Comparison of ENCODE assay signal across 9 cellular contexts in genomic region chr17:55348749-55349354, GRCh38.
A peak's percentile ranks its signal among the peaks of the same experiment; 100 is the strongest.
DNase-seq lines count a peak whose midpoint lies in the region; ATAC-seq and TF ChIP-seq lines count a peak whose summit lies in the region.
"Had no signal": no experiment of that assay in that cellular context is flagged by ENCODE, and none has a peak within 500 bp of the region (broad histone marks: within the 10 kb centered on the region; RNA-seq: fewer than 3 reads in every experiment).

No MANE protein-coding gene starts in this region.

- no peak overlapping the region for H3K27ac ChIP-seq in IMR-90 (ENCODE audit: insufficient read depth, low read length)
- no peak overlapping the region for H3K27ac ChIP-seq in PC-3 (ENCODE audit: low read length)
- H3K27ac ChIP-seq in foreskin keratinocyte = no peak overlapping the region
- no peak overlapping the region for H3K27ac ChIP-seq in ovary
- H3K27ac ChIP-seq: epithelial cell of prostate had no signal

- no peak overlapping the region for H2BK15ac ChIP-seq in IMR-90 (ENCODE audit: low read depth, low read length)

- H2AFZ ChIP-seq in IMR-90 (replicated peaks; ENCODE audit: low read length, poor library complexity) (no peak overlapping the region), PC-3 (ENCODE audit: low read length) (peak overlapping the region; percentile 40; the same call in 1 of the 2 replicates)

- no peak for TF ChIP-seq POLR2A in IMR-90 (IDR thresholded peaks at IDR 0.05; ENCODE audit: low read depth, low read length)
- TF ChIP-seq POLR2A in ovary (IDR thresholded peaks at IDR 0.05) = no peak

- H3K14ac ChIP-seq in IMR-90 (replicated peaks; ENCODE audit: low read depth, low read length) = no peak overlapping the region

- H3K36me3 Mint-ChIP-seq in activated T-helper 17 cell treated with anti-CD3 and anti-CD28 coated beads, Interleukin-2, amount 50 U/mL, for 72 hours (ENCODE audit: low read depth) = no peaks in the 10 kb centered on the region

- H3K9ac ChIP-seq in IMR-90 (ENCODE audit: low read depth, low read length) (no peak overlapping the region), PC-3 (ENCODE audit: low read length) (no peak overlapping the region)

- H3K56ac ChIP-seq in IMR-90 (ENCODE audit: extremely low read depth, insufficient read depth, low read length) = no peak overlapping the region

- H3K4ac ChIP-seq in IMR-90 (ENCODE audit: low read depth, low read length) = no peak overlapping the region

- H4K8ac ChIP-seq in IMR-90 (ENCODE audit: low read depth in 2 of 2, low read length in 2 of 2) = no peak overlapping the region

- no peak overlapping the region for H2AK5ac ChIP-seq in IMR-90 (ENCODE audit: low read depth, low read length)

- intact Hi-C loops in IMR-90 (cut with micrococcal nuclease) = loop anchor here (1.0 to 5.0 kb wide), 2 partner anchors 297 to 356 kb away; no protein-coding TSS in a partner anchor
- intact Hi-C loops in PC-3 (cut with micrococcal nuclease) = loop anchor here (1.0 to 10.0 kb wide), 5 partner anchors 52 to 444 kb away; partner anchors contain the start of gene TOM1L1
- intact Hi-C loops in ovary (cut with DNase I) = loop anchor here in 3 of 4 donors (5.0 to 10.0 kb wide), 4 partner anchors 294 to 357 kb away; no protein-coding TSS in a partner anchor

- in situ Hi-C loops in IMR-90 (cut with MboI; ENCODE audit: low sequenced_read_pairs) = no loop called here

- H3K79me2 ChIP-seq in PC-3 (ENCODE audit: low read length) = no peaks in the 10 kb centered on the region

- no peaks in the 10 kb centered on the region for H4K20me1 ChIP-seq in IMR-90 (ENCODE audit: insufficient read depth, low read length)
- no peaks in the 10 kb centered on the region for H4K20me1 ChIP-seq in PC-3 (ENCODE audit: low read length)

- H3K9me1 ChIP-seq in IMR-90 (ENCODE audit: insufficient read depth, low read length) = no peaks in the 10 kb centered on the region

- H3K4me1 Mint-ChIP-seq in activated T-helper 17 cell treated with anti-CD3 and anti-CD28 coated beads, Interleukin-2, amount 50 U/mL, for 72 hours = peaks cover 35% of the 10 kb centered on the region

- dilution Hi-C loops in IMR-90 (cut with HindIII; ENCODE audit: low sequenced_read_pairs, unreplicated experiment) = no loop called here

- H3K23ac ChIP-seq in IMR-90 (ENCODE audit: low read depth, low read length) = no peak overlapping the region

- H3K27ac Mint-ChIP-seq in activated T-helper 17 cell treated with anti-CD3 and anti-CD28 coated beads, Interleukin-2, amount 50 U/mL, for 72 hours = peak overlapping the region; percentile 50

- H4K91ac ChIP-seq in IMR-90 (ENCODE audit: insufficient read depth, low read depth, low read length) = no peak overlapping the region

- no peak overlapping the region for H2BK20ac ChIP-seq in IMR-90 (ENCODE audit: low read depth, low read length)

- H3K36me3 ChIP-seq in IMR-90 (ENCODE audit: control insufficient read depth, insufficient read depth, low read length) = no peaks in the 10 kb centered on the region
- H3K36me3 ChIP-seq in PC-3 (ENCODE audit: low read depth, low read length) = no peaks in the 10 kb centered on the region
- H3K36me3 ChIP-seq in ovary = no peaks in the 10 kb centered on the region

- CTCF ChIA-PET in IMR-90 (lab: Yijun Ruan, JAX) = interaction anchor here (0.6 to 2.6 kb wide), 6 partner anchors 10 to 356 kb away, joined by 3 to 10 read pairs (median 4); no protein-coding TSS in a partner anchor
- CTCF ChIA-PET in PC-3 (lab: Charles Lee) = interaction anchor here (0.9 to 1.5 kb wide), 4 partner anchors 8 to 356 kb away, joined by 3 to 10 read pairs (median 4); no protein-coding TSS in a partner anchor

- TF ChIP-seq RAD21 in IMR-90 (IDR thresholded peaks at IDR 0.05; ENCODE audit: low read length) = peak; percentile 68

- no peaks in the 10 kb centered on the region for H3K9me2 ChIP-seq in PC-3 (replicated peaks; ENCODE audit: low read length)

- H3K9me3 Mint-ChIP-seq in activated T-helper 17 cell treated with anti-CD3 and anti-CD28 coated beads, Interleukin-2, amount 50 U/mL, for 72 hours = peaks cover 8% of the 10 kb centered on the region

- POLR2A ChIA-PET in IMR-90 (lab: Charles Lee; ENCODE audit: unreplicated experiment) = interaction anchor here (0.6 kb wide), 1 partner anchor 352 kb away, joined by 5 read pairs; no protein-coding TSS in a partner anchor
- POLR2A ChIA-PET in PC-3 (lab: Charles Lee; ENCODE audit: unreplicated experiment) = no interaction called here

- H3K4me2 ChIP-seq in IMR-90 (ENCODE audit: low read depth, low read length) = no peak overlapping the region
- peak overlapping the region; percentile 26; the same call in 1 of the 2 replicates for H3K4me2 ChIP-seq in PC-3 (ENCODE audit: low read length)

- H3K27me3 ChIP-seq in IMR-90 (ENCODE audit: control insufficient read depth, insufficient read depth, low read length) (peaks cover 9% of the 10 kb centered on the region), PC-3 (ENCODE audit: low read length) (no peaks in the 10 kb centered on the region), foreskin keratinocyte (peaks cover 3% of the 10 kb centered on the region), ovary (no peaks in the 10 kb centered on the region)

- H3K4me1 ChIP-seq in IMR-90 (ENCODE audit: control insufficient read depth, insufficient read depth, low read length) (no peaks in the 10 kb centered on the region), PC-3 (ENCODE audit: insufficient read depth, low read length) (no peaks in the 10 kb centered on the region), foreskin keratinocyte (no peaks in the 10 kb centered on the region), ovary (ENCODE audit: insufficient read depth) (no peaks in the 10 kb centered on the region)

- whole genome bisulfite sequencing in IMR-90 (ENCODE audit: extremely low coverage in 2 of 2, insufficient read length in 1 of 2), 2 experiments = no CpG with 5 or more reads among the region's 10 CpGs
- 15 to 19% (median 18%) methylated on average over 10 of the region's 10 CpGs for WGBS in ovary, 3 donors

- no peak overlapping the region for H2BK120ac ChIP-seq in IMR-90 (ENCODE audit: low read depth, low read length)

- no peak for TF ChIP-seq EP300 in ovary (IDR thresholded peaks at IDR 0.05)

- H3K27me3 Mint-ChIP-seq in activated T-helper 17 cell treated with anti-CD3 and anti-CD28 coated beads, Interleukin-2, amount 50 U/mL, for 72 hours = no peaks in the 10 kb centered on the region

- H2BK5ac ChIP-seq in IMR-90 (ENCODE audit: low read depth, low read length, poor library complexity, severe bottlenecking) = no peak overlapping the region

- no peak overlapping the region for H2AK9ac ChIP-seq in IMR-90 (replicated peaks; ENCODE audit: low read depth, low read length, poor library complexity)

- ATAC-seq in IMR-90 (ENCODE audit: low read depth) (peak; percentile 90), PC-3 (peak; percentile 83), foreskin keratinocyte (peak; percentile 75), GM19351 (IDR thresholded peaks at IDR 0.05; ENCODE audit: unreplicated experiment) (no peak)
- no peak for ATAC-seq in activated T-helper 17 cell treated with anti-CD3 and anti-CD28 coated beads, Interleukin-2, amount 50 U/mL, for 72 hours (replicated peaks)

- no peaks in the 10 kb centered on the region for H3F3A ChIP-seq in PC-3 (ENCODE audit: low read length, unreplicated experiment)

- H3K18ac ChIP-seq in IMR-90 (ENCODE audit: low read depth, low read length) = no peak overlapping the region

- no TSS peak for BruUV-seq in IMR-90 (replicated peaks; lab: Mats Ljungman, UMichigan)
- BruUV-seq in PC-3 (replicated peaks; lab: Mats Ljungman, UMichigan) = no TSS peak

- TF ChIP-seq CTCF in IMR-90 (conservative IDR thresholded peaks at IDR 0.05; ENCODE audit: low read depth, low read length) (peak; percentile 85), PC-3 (conservative IDR thresholded peaks at IDR 0.05; ENCODE audit: low read depth, low read length) (peak; percentile 96), foreskin keratinocyte (conservative IDR thresholded peaks at IDR 0.05) (peak; percentile 83), ovary (IDR thresholded peaks at IDR 0.05) (peak; percentile 71 to 80 (median 73))

- H3K4me3 ChIP-seq in IMR-90 (ENCODE audit: insufficient read depth, low read depth, low read length) = no peak overlapping the region
- no peak overlapping the region for H3K4me3 ChIP-seq in PC-3 (ENCODE audit: low read length)
- no peak overlapping the region for H3K4me3 ChIP-seq in ovary

- H3K79me1 ChIP-seq in IMR-90 (ENCODE audit: low read depth in 1 of 2, low read length in 2 of 2) = no peaks in the 10 kb centered on the region

- no peak overlapping the region for H4K5ac ChIP-seq in IMR-90 (ENCODE audit: low read depth, low read length)

- no peaks in the 10 kb centered on the region; the same call in 1 of the 2 replicates for H3K9me3 ChIP-seq in IMR-90 (ENCODE audit: control insufficient read depth, insufficient read depth, low read length)
- H3K9me3 ChIP-seq in PC-3 (ENCODE audit: low read length) = no peaks in the 10 kb centered on the region
- no peaks in the 10 kb centered on the region for H3K9me3 ChIP-seq in ovary

- DNase-seq in SIG-M5 treated with dmso at 0.1 percent for 504 hours (lab: John Stamatoyannopoulos, UW; ENCODE audit: unreplicated experiment) = peak; percentile 66
- DNase-seq in SIG-M5 (lab: John Stamatoyannopoulos, UW) = no peak
- DNase-seq in IMR-90 = peak; percentile 43
- DNase-seq in PC-3 = peak; percentile 72
- peak in 1 of 2 donors; percentile 30 for DNase-seq in foreskin keratinocyte
- peak; percentile 38 to 63 (median 43) for DNase-seq in ovary

- H3K4me3 Mint-ChIP-seq in activated T-helper 17 cell treated with anti-CD3 and anti-CD28 coated beads, Interleukin-2, amount 50 U/mL, for 72 hours = peak overlapping the region; percentile 52

TF ChIP-seq in IMR-90, 13 proteins besides CTCF, POLR2A, EP300 and RAD21:
- TF ChIP-seq SMC3 (IDR thresholded peaks at IDR 0.05; ENCODE audit: low read depth, low read length) (peak; percentile 86), NFE2L2 (IDR thresholded peaks at IDR 0.05; ENCODE audit: low read depth, low read length) (no peak)

Comparison
In these comparisons a context has a peak if more than half of its experiments do, and no peak if none do; other contexts are left out.
1. ATAC-seq: peak in IMR-90 (single experiment), PC-3 (single experiment) and foreskin keratinocyte (single experiment); none in activated T-helper 17 cell treated with anti-CD3 and anti-CD28 coated beads, Interleukin-2, amount 50 U/mL, for 72 hours (single experiment) and GM19351 (single experiment).
2. Peak in every context shown above with its lines, with median percentiles within 50 percentile points of each other: CTCF ChIP-seq.